ENCODE assay signal across 27 cellular contexts in genomic region chr9:30711591-30711990, GRCh38.
"Had no signal": no experiment of that assay in that cellular context is flagged by ENCODE, and none has a peak within 500 bp of the region (broad histone marks: within the 10 kb centered on the region; RNA-seq: fewer than 3 reads in every experiment).

No MANE protein-coding gene starts in this region.

- H3K9me3 ChIP-seq: esophagus muscularis mucosa, gastroesophageal sphincter, heart left ventricle, lower lobe of right lung had no signal

- H3K4me3 Mint-ChIP-seq: immature natural killer cell; memory B cell; naive thymus-derived CD4-positive, alpha-beta T cell; natural killer cell had no signal

- H3K27me3 ChIP-seq: dorsolateral prefrontal cortex, esophagus muscularis mucosa, foreskin keratinocyte, gastroesophageal sphincter, heart left ventricle, hepatocyte had no signal

- ATAC-seq: foreskin keratinocyte; gastroesophageal sphincter; heart left ventricle; left colon; left lobe of liver; left ventricle myocardium superior; lower lobe of right lung; naive thymus-derived CD4-positive, alpha-beta T cell; natural killer cell had no signal

- DNase-seq: dermis blood vessel endothelial cell; dorsolateral prefrontal cortex; effector CD4-positive, alpha-beta T cell; effector memory CD4-positive, alpha-beta T cell; heart left ventricle; hypothalamus; immature natural killer cell; islet precursor cell; kidney; kidney glomerular epithelial cell; left colon; left ventricle myocardium superior; lower lobe of right lung; mesendoderm; midbrain; naive thymus-derived CD4-positive, alpha-beta T cell; natural killer cell had no signal

- H3K4me3 ChIP-seq: coronary artery, dorsolateral prefrontal cortex, esophagus muscularis mucosa, gastroesophageal sphincter, heart left ventricle, hepatocyte, lower lobe of right lung had no signal

- H3K27ac Mint-ChIP-seq: immature natural killer cell; memory B cell; naive thymus-derived CD4-positive, alpha-beta T cell; natural killer cell had no signal

- H3K4me1 ChIP-seq: esophagus muscularis mucosa, gastroesophageal sphincter, heart left ventricle, lower lobe of right lung had no signal

- FAIRE-seq: colon, endothelial cell of umbilical vein had no signal

- H3K27me3 Mint-ChIP-seq: memory B cell had no signal

- H3K27ac ChIP-seq: coronary artery, dorsolateral prefrontal cortex, epithelial cell of prostate, esophagus muscularis mucosa, foreskin keratinocyte, gastroesophageal sphincter, heart left ventricle, hepatocyte, lower lobe of right lung had no signal

- H3K36me3 Mint-ChIP-seq: immature natural killer cell; memory B cell; naive thymus-derived CD4-positive, alpha-beta T cell; natural killer cell had no signal

- H3K4me1 Mint-ChIP-seq: immature natural killer cell; memory B cell; naive thymus-derived CD4-positive, alpha-beta T cell; natural killer cell had no signal

- H3K36me3 ChIP-seq: esophagus muscularis mucosa, gastroesophageal sphincter, heart left ventricle, lower lobe of right lung had no signal
